16 cellular contexts compared by ENCODE assay signal in the genomic region with DNA sequence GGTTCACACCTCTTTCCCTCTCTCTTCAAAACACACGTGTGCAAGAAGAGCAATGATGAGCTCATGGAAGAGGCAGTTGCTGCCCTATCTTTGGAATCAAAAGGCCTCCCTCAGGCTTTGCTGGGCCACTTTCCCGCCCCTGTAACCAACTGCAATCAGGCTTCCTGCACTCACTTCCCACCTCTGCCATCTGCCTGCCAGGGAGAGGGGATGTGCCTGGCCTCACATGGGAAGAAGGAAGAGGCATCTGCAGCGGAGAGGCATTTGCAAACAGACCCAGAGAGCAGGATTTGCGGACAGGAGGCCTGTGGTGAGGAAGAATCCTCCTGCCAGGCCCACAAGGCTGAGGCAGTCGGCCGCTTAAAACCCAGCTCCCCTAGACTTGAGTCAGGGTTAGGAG.
DNase-seq lines count a peak whose midpoint lies in the region; ATAC-seq and TF ChIP-seq lines count a peak whose summit lies in the region.
"Had no signal": no experiment of that assay in that cellular context is flagged by ENCODE, and none has a peak within 500 bp of the region (broad histone marks: within the 10 kb centered on the region; RNA-seq: fewer than 3 reads in every experiment).

No MANE protein-coding gene starts in this region.

- DNase-seq in NCI-H524 (lab: John Stamatoyannopoulos, UW) (peak; percentile 32 to 72), NCI-H524 treated with DMSO at 0.1 percent for 48 hours (lab: John Stamatoyannopoulos, UW) (no peak), WTC11 (ENCODE audit: low spot score) (peak; percentile 28), iPS DF 19.7 (ENCODE audit: low read depth, low spot score) (peak; percentile 33), osteocyte (ENCODE audit: extremely low spot score, unreplicated experiment) (peak; percentile 62), epidermal melanocyte (ENCODE audit: insufficient read length, low spot score) (no peak), Right ventricle myocardium superior (no peak)
- DNase-seq: GM23248, HFFc6, MG63, NCI-H1105, NCI-H1694 treated with DMSO at 0.1 percent for 48 hours, NCI-H345, NCI-H748 treated with DMSO at 0.1 percent for 48 hours, PC-9 had no signal

- TF ChIP-seq CTCF in WTC11 (IDR thresholded peaks at IDR 0.05), result no peak
- no peak for TF ChIP-seq CTCF in osteocyte (IDR thresholded peaks at IDR 0.05)

- no peaks in the 10 kb centered on the region for H3K9me3 Mint-ChIP-seq in WTC11
- H3K9me3 Mint-ChIP-seq in osteocyte (ENCODE audit: unreplicated experiment), result peaks cover 8% of the 10 kb centered on the region
- H3K9me3 Mint-ChIP-seq: HFFc6 had no signal

- intact Hi-C loops in Right ventricle myocardium superior (cut with DNase I), result no loop called here

- peak; percentile 81 for ATAC-seq in WTC11
- ATAC-seq in esophagus mucosa, result no peak
- ATAC-seq in Right ventricle myocardium superior (ENCODE audit: poor library complexity), result no peak

- no peak overlapping the region for H3K4me3 Mint-ChIP-seq in WTC11
- no peak overlapping the region for H3K4me3 Mint-ChIP-seq in osteocyte (ENCODE audit: unreplicated experiment)
- H3K4me3 Mint-ChIP-seq: HFFc6 had no signal

- POLR2A ChIA-PET in WTC11 (lab: Charles Lee), result no interaction called here

- H3K27ac Mint-ChIP-seq in WTC11, result no peak overlapping the region
- no peak overlapping the region for H3K27ac Mint-ChIP-seq in osteocyte (ENCODE audit: unreplicated experiment)
- H3K27ac Mint-ChIP-seq: HFFc6 had no signal

- H3K27me3 Mint-ChIP-seq in WTC11 (ENCODE audit: low read depth) (no peaks in the 10 kb centered on the region), osteocyte (ENCODE audit: unreplicated experiment) (peaks cover 43% of the 10 kb centered on the region)

- CTCF ChIA-PET in WTC11 (lab: Charles Lee), result interaction anchor here (0.9 to 2.1 kb wide), 4 partner anchors 27 to 329 kb away, joined by 3 to 9 read pairs (median 4); no protein-coding TSS in a partner anchor

- H3K4me1 Mint-ChIP-seq in WTC11, result peaks cover 15% of the 10 kb centered on the region
- H3K4me1 Mint-ChIP-seq in osteocyte (ENCODE audit: unreplicated experiment), result no peaks in the 10 kb centered on the region

- H3K36me3 Mint-ChIP-seq in WTC11 (no peaks in the 10 kb centered on the region), osteocyte (ENCODE audit: unreplicated experiment) (no peaks in the 10 kb centered on the region)

TF ChIP-seq in WTC11, 78 proteins besides CTCF, POLR2A, EP300 and RAD21:
- TF ChIP-seq, protein P1, sequence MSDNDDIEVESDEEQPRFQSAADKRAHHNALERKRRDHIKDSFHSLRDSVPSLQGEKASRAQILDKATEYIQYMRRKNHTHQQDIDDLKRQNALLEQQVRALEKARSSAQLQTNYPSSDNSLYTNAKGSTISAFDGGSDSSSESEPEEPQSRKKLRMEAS (CRISPR knock-in tag; IDR thresholded peaks at IDR 0.05), result peak; percentile 71
- TF ChIP-seq GTF2I (CRISPR knock-in tag; conservative IDR thresholded peaks at IDR 0.05), result no peak
- TF ChIP-seq, protein P2, sequence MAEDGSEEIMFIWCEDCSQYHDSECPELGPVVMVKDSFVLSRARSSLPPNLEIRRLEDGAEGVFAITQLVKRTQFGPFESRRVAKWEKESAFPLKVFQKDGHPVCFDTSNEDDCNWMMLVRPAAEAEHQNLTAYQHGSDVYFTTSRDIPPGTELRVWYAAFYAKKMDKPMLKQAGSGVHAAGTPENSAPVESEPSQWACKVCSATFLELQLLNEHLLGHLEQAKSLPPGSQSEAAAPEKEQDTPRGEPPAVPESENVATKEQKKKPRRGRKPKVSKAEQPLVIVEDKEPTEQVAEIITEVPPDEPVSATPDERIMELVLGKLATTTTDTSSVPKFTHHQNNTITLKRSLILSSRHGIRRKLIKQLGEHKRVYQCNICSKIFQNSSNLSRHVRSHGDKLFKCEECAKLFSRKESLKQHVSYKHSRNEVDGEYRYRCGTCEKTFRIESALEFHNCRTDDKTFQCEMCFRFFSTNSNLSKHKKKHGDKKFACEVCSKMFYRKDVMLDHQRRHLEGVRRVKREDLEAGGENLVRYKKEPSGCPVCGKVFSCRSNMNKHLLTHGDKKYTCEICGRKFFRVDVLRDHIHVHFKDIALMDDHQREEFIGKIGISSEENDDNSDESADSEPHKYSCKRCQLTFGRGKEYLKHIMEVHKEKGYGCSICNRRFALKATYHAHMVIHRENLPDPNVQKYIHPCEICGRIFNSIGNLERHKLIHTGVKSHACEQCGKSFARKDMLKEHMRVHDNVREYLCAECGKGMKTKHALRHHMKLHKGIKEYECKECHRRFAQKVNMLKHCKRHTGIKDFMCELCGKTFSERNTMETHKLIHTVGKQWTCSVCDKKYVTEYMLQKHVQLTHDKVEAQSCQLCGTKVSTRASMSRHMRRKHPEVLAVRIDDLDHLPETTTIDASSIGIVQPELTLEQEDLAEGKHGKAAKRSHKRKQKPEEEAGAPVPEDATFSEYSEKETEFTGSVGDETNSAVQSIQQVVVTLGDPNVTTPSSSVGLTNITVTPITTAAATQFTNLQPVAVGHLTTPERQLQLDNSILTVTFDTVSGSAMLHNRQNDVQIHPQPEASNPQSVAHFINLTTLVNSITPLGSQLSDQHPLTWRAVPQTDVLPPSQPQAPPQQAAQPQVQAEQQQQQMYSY (CRISPR knock-in tag; IDR thresholded peaks at IDR 0.05), result no peak
- no peak for TF ChIP-seq TCF7 (CRISPR knock-in tag; IDR thresholded peaks at IDR 0.05; ENCODE audit: low read depth)
- TF ChIP-seq JUN (CRISPR knock-in tag; IDR thresholded peaks at IDR 0.05), result 0 out of 2 replicates have a peak, but pooled peaks have one; percentile 25
- TF ChIP-seq, protein P3, sequence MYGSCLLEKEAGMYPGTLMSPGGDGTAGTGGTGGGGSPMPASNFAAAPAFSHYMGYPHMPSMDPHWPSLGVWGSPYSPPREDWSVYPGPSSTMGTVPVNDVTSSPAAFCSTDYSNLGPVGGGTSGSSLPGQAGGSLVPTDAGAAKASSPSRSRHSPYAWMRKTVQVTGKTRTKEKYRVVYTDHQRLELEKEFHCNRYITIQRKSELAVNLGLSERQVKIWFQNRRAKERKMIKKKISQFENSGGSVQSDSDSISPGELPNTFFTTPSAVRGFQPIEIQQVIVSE (CRISPR knock-in tag; IDR thresholded peaks at IDR 0.05; ENCODE audit: borderline replicate concordance), result no peak

Comparison
In these comparisons a context has a peak if more than half of its experiments do, and no peak if none do; other contexts are left out.
1. DNase-seq: peak in NCI-H524 (2 of 2), WTC11 (single experiment), iPS DF 19.7 (single experiment) and osteocyte (single experiment); none in NCI-H524 treated with DMSO at 0.1 percent for 48 hours (single experiment), epidermal melanocyte (single experiment) and Right ventricle myocardium superior (single experiment).